ENCODE assay signal across 8 cellular contexts in the genomic region with DNA sequence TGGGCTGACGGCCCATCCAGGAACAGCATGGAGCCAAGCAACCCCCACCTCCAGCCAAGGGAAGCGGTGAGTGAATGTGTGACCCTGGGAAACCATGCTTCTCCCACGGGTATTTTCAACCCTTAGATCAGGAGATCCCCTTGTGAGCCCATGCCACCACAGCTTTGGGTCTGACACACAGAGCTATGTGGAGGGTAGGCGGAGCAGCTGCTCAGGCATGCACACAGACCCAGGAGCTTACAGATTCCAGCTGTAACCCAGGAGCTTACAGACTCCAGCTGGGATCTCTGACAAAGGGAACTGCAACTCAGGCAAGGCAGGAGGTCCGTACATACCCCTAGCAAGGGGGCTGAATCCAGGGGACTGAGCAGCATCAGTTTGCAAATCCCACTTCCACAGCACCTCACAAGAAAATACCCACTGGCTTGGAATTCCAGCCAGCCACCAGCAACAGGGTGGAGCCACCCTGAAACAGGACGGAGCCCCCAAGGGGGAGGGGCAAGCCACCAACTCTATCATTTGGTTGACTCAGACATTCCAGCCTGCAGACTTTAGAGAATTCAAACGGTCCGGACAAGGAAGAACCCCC. TPM values are rescaled to one million over a fixed set of nuclear protein-coding genes. Genes with fewer than 3 reads are reported as not detected.
A peak's percentile ranks its signal among the peaks of the same experiment; 100 is the strongest.
DNase-seq lines count a peak whose midpoint lies in the region; ATAC-seq and TF ChIP-seq lines count a peak whose summit lies in the region.

No MANE protein-coding gene starts in this region.

- H3K27ac ChIP-seq in PC-3 (ENCODE audit: low read length) (no peak overlapping the region), smooth muscle cell (ENCODE audit: low read depth) (peak overlapping the region; percentile 85)

- BruUV-seq in PC-3 (replicated peaks; lab: Mats Ljungman, UMichigan): no TSS peak

- CTCF ChIA-PET in PC-3 (lab: Charles Lee): no interaction called here

- H2AFZ ChIP-seq in PC-3 (ENCODE audit: low read length) (no peak overlapping the region), smooth muscle cell (ENCODE audit: low read depth) (peak overlapping the region; percentile 84)

- no peak overlapping the region for H3K4me2 ChIP-seq in PC-3 (ENCODE audit: low read length)
- peak overlapping the region; percentile 81 for H3K4me2 ChIP-seq in smooth muscle cell

- H3K4me1 ChIP-seq in PC-3 (ENCODE audit: insufficient read depth, low read length): no peaks in the 10 kb centered on the region
- peaks cover 29% of the 10 kb centered on the region for H3K4me1 ChIP-seq in smooth muscle cell (ENCODE audit: low read depth)

- H3K9ac ChIP-seq in PC-3 (ENCODE audit: low read length): no peak overlapping the region
- H3K9ac ChIP-seq in smooth muscle cell (ENCODE audit: low read depth): peak overlapping the region; percentile 35

- DNase-seq in PC-3: peak; percentile 17
- DNase-seq in hepatic stellate cell (ENCODE audit: low spot score): peak; percentile 19
- DNase-seq in smooth muscle cell (lab: John Stamatoyannopoulos, UW; ENCODE audit: unreplicated experiment): peak; percentile 39
- no peak for DNase-seq in amygdala (lab: John Stamatoyannopoulos, UW)
- DNase-seq in Right ventricle myocardium inferior (ENCODE audit: missing footprints): no peak
- DNase-seq in stimulated activated CD4-positive, alpha-beta T cell treated with anti-CD3 and anti-CD28 coated beads, Interleukin-2, amount 100 ng/mL, for 48 hours: no peak

- H3K9me2 ChIP-seq in PC-3 (replicated peaks; ENCODE audit: low read length): no peaks in the 10 kb centered on the region

- TF ChIP-seq CTCF in PC-3 (conservative IDR thresholded peaks at IDR 0.05; ENCODE audit: low read depth, low read length): no peak
- no peak for TF ChIP-seq CTCF in smooth muscle cell (IDR thresholded peaks at IDR 0.05; ENCODE audit: borderline replicate concordance, insufficient read depth, poor library complexity, severe bottlenecking)

- H3F3A ChIP-seq in PC-3 (ENCODE audit: low read length, unreplicated experiment) (no peaks in the 10 kb centered on the region), smooth muscle cell (ENCODE audit: low read depth) (no peaks in the 10 kb centered on the region)

- H3K9me3 ChIP-seq in PC-3 (ENCODE audit: low read length) (no peaks in the 10 kb centered on the region), smooth muscle cell (replicated peaks; ENCODE audit: low read depth) (no peaks in the 10 kb centered on the region)

- H4K20me1 ChIP-seq in PC-3 (ENCODE audit: low read length) (no peaks in the 10 kb centered on the region), smooth muscle cell (ENCODE audit: low read depth) (no peaks in the 10 kb centered on the region)

- ATAC-seq in GM21825 (IDR thresholded peaks at IDR 0.05; ENCODE audit: unreplicated experiment) (peak; percentile 50), PC-3 (no peak), Right ventricle myocardium inferior (no peak), HG03521 (IDR thresholded peaks at IDR 0.05; ENCODE audit: unreplicated experiment) (no peak)

- H3K79me2 ChIP-seq in PC-3 (ENCODE audit: low read length) (no peaks in the 10 kb centered on the region), smooth muscle cell (ENCODE audit: low read depth) (no peaks in the 10 kb centered on the region)

- H3K36me3 ChIP-seq in PC-3 (ENCODE audit: low read depth, low read length) (no peaks in the 10 kb centered on the region), smooth muscle cell (ENCODE audit: low read depth) (no peaks in the 10 kb centered on the region)

- WGBS in smooth muscle cell (ENCODE audit: low lambda C conversion rate): 10% methylated on average over 6 of the region's 8 CpGs

- POLR2A ChIA-PET in PC-3 (lab: Charles Lee; ENCODE audit: unreplicated experiment): no interaction called here

- intact Hi-C loops in PC-3 (cut with micrococcal nuclease): no loop called here
- intact Hi-C loops in Right ventricle myocardium inferior (cut with DNase I): no loop called here

- H3K4me3 ChIP-seq in PC-3 (ENCODE audit: low read length) (no peak overlapping the region), smooth muscle cell (peak overlapping the region; percentile 39)

- H3K27me3 ChIP-seq in PC-3 (ENCODE audit: low read length) (no peaks in the 10 kb centered on the region; the same call in 1 of the 2 replicates), smooth muscle cell (ENCODE audit: low read depth) (no peaks in the 10 kb centered on the region)

RNA-seq across cellular contexts. Expression of gene RFXAP, which starts 40.8 kb away (rescaled TPM):
- total RNA-seq in PC-3 (2014; rRNA removed) (1.2 and 2.8 TPM in 2 replicates), smooth muscle cell (0.81 and 1.3 TPM in 2 replicates), Right ventricle myocardium inferior (2.2 TPM)
- 1.7 and 2.9 TPM in 2 replicates for polyA plus RNA-seq in smooth muscle cell

Comparison
In these comparisons a context has a peak if more than half of its experiments do, and no peak if none do; other contexts are left out.
1. DNase-seq: peak in PC-3 (single experiment), hepatic stellate cell (single experiment) and smooth muscle cell (single experiment); none in amygdala (0 of 56), Right ventricle myocardium inferior (single experiment) and stimulated activated CD4-positive, alpha-beta T cell treated with anti-CD3 and anti-CD28 coated beads, Interleukin-2, amount 100 ng/mL, for 48 hours (0 of 2).